In genomic region chr6:111502154-111502553, GRCh38 we compare ENCODE assay signal across 25 cellular contexts. TPM values are rescaled to one million over a fixed set of nuclear protein-coding genes. Genes with fewer than 3 reads are reported as not detected.
DNase-seq lines count a peak whose midpoint lies in the region; ATAC-seq lines count a peak whose summit lies in the region.
"Had no signal": no experiment of that assay in that cellular context is flagged by ENCODE, and none has a peak within 500 bp of the region (broad histone marks: within the 10 kb centered on the region; RNA-seq: fewer than 3 reads in every experiment).

No MANE protein-coding gene starts in this region.

- no peak overlapping the region for H2BK5ac ChIP-seq in mesenchymal stem cell (ENCODE audit: low read depth, low read length, poor library complexity, severe bottlenecking)

- H3K9me3 Mint-ChIP-seq in activated naive CD4-positive, alpha-beta T cell treated with anti-CD3 and anti-CD28 coated beads, Interleukin-2, amount 50 U/mL, for 72 hours, result no peaks in the 10 kb centered on the region
- peaks cover 6% of the 10 kb centered on the region for H3K9me3 Mint-ChIP-seq in activated naive CD4-positive, alpha-beta T cell treated with anti-CD3 and anti-CD28 coated beads, Interleukin-2, amount 10 ng/mL, durations not matched to agents 7 days and 5 days
- no peaks in the 10 kb centered on the region for H3K9me3 Mint-ChIP-seq in effector memory CD8-positive, alpha-beta T cell
- H3K9me3 Mint-ChIP-seq: CD4-positive, alpha-beta T cell had no signal

- H3K36me3 Mint-ChIP-seq in activated naive CD4-positive, alpha-beta T cell treated with anti-CD3 and anti-CD28 coated beads, Interleukin-2, amount 50 U/mL, for 72 hours, result peaks cover 17% of the 10 kb centered on the region in 2 donors
- H3K36me3 Mint-ChIP-seq in activated naive CD4-positive, alpha-beta T cell treated with anti-CD3 and anti-CD28 coated beads, Interleukin-2, amount 10 ng/mL, durations not matched to agents 7 days and 5 days, result peaks cover 9% of the 10 kb centered on the region
- H3K36me3 Mint-ChIP-seq in effector memory CD8-positive, alpha-beta T cell (ENCODE audit: insufficient read depth), result no peaks in the 10 kb centered on the region

- no peak overlapping the region for H2AFZ ChIP-seq in mesenchymal stem cell (ENCODE audit: low read depth, low read length)

- no peaks in the 10 kb centered on the region for H3K27me3 Mint-ChIP-seq in activated naive CD4-positive, alpha-beta T cell treated with anti-CD3 and anti-CD28 coated beads, Interleukin-2, amount 10 ng/mL, durations not matched to agents 7 days and 5 days
- H3K27me3 Mint-ChIP-seq in effector memory CD8-positive, alpha-beta T cell, result no peaks in the 10 kb centered on the region
- H3K27me3 Mint-ChIP-seq: CD4-positive, alpha-beta T cell had no signal

- peak overlapping the region; percentile 7 for H2AK5ac ChIP-seq in mesenchymal stem cell (ENCODE audit: low read length, severe bottlenecking)

- H3K4me1 ChIP-seq in SJSA1 (replicated peaks), result peaks cover 28% of the 10 kb centered on the region
- H3K4me1 ChIP-seq in mesenchymal stem cell (ENCODE audit: control insufficient read depth, insufficient read depth, low read depth, low read length), result no peaks in the 10 kb centered on the region
- H3K4me1 ChIP-seq: A549; BLaER1 treated with 17β-estradiol and CSF1 and Interleukin-3, amounts not matched to agents 10 nM and 100 nM had no signal

- H3K4me2 ChIP-seq in mesenchymal stem cell (ENCODE audit: low read length, poor library complexity, severe bottlenecking), result no peak overlapping the region
- H3K4me2 ChIP-seq: A549; BLaER1 treated with 17β-estradiol and CSF1 and Interleukin-3, amounts not matched to agents 10 nM and 100 nM had no signal

- H3K18ac ChIP-seq in mesenchymal stem cell (ENCODE audit: low read depth in 1 of 2, low read length in 2 of 2), result no peak overlapping the region

- no peak overlapping the region for H3K23ac ChIP-seq in mesenchymal stem cell (ENCODE audit: low read length in 2 of 2)

- CTCF ChIA-PET in activated naive CD4-positive, alpha-beta T cell treated with anti-CD3 and anti-CD28 coated beads, Interleukin-2, amount 10 ng/mL, durations not matched to agents 7 days and 5 days (lab: Charles Lee), result no interaction called here

- peak; percentile 45 to 85 for ATAC-seq in activated naive CD4-positive, alpha-beta T cell treated with anti-CD3 and anti-CD28 coated beads, Interleukin-2, amount 50 U/mL, for 72 hours
- ATAC-seq in effector memory CD8-positive, alpha-beta T cell (replicated peaks), result no peak
- ATAC-seq: A549, HepG2, K562, PC-3, SK-N-SH treated with all-trans-retinoic acid at 6 μM for 48 hours had no signal

- H3K79me1 ChIP-seq in mesenchymal stem cell (replicated peaks; ENCODE audit: low read length, poor library complexity, severe bottlenecking), result peaks cover 11% of the 10 kb centered on the region

- peak overlapping the region in 1 of 2 donors; percentile 0 for H3K27ac Mint-ChIP-seq in activated naive CD4-positive, alpha-beta T cell treated with anti-CD3 and anti-CD28 coated beads, Interleukin-2, amount 50 U/mL, for 72 hours
- H3K27ac Mint-ChIP-seq in activated naive CD4-positive, alpha-beta T cell treated with anti-CD3 and anti-CD28 coated beads, Interleukin-2, amount 10 ng/mL, durations not matched to agents 7 days and 5 days, result no peak overlapping the region
- no peak overlapping the region for H3K27ac Mint-ChIP-seq in effector memory CD8-positive, alpha-beta T cell
- H3K27ac Mint-ChIP-seq: CD4-positive, alpha-beta T cell had no signal

- H4K8ac ChIP-seq in mesenchymal stem cell (ENCODE audit: low read length), result no peak overlapping the region

- H3K9me3 ChIP-seq in SJSA1 (replicated peaks) (no peaks in the 10 kb centered on the region; the same call in 1 of the 2 replicates), mesenchymal stem cell (ENCODE audit: control insufficient read depth, low read length) (no peaks in the 10 kb centered on the region)
- H3K9me3 ChIP-seq: A549 had no signal

- H3K4ac ChIP-seq in mesenchymal stem cell (ENCODE audit: low read depth in 1 of 2, low read length in 2 of 2), result no peak overlapping the region

- WGBS in mesenchymal stem cell, result 93% methylated on average over 1 of the region's 2 CpGs

- H3K4me3 Mint-ChIP-seq in activated naive CD4-positive, alpha-beta T cell treated with anti-CD3 and anti-CD28 coated beads, Interleukin-2, amount 10 ng/mL, durations not matched to agents 7 days and 5 days, result no peak overlapping the region
- H3K4me3 Mint-ChIP-seq in effector memory CD8-positive, alpha-beta T cell, result no peak overlapping the region
- H3K4me3 Mint-ChIP-seq: CD4-positive, alpha-beta T cell had no signal

- no peak overlapping the region for H2BK12ac ChIP-seq in mesenchymal stem cell (ENCODE audit: low read length in 2 of 2)

- H3K4me1 Mint-ChIP-seq in activated naive CD4-positive, alpha-beta T cell treated with anti-CD3 and anti-CD28 coated beads, Interleukin-2, amount 10 ng/mL, durations not matched to agents 7 days and 5 days, result peaks cover 7% of the 10 kb centered on the region
- H3K4me1 Mint-ChIP-seq in effector memory CD8-positive, alpha-beta T cell (ENCODE audit: low read depth in 2 of 2), result peaks cover 6% of the 10 kb centered on the region in 2 donors

- no peak overlapping the region for H2BK15ac ChIP-seq in mesenchymal stem cell (ENCODE audit: low read depth, poor library complexity, severe bottlenecking)

- no peak overlapping the region for H4K91ac ChIP-seq in mesenchymal stem cell (ENCODE audit: low read length)

- no peaks in the 10 kb centered on the region for H3K27me3 ChIP-seq in SJSA1 (replicated peaks)
- H3K27me3 ChIP-seq in mesenchymal stem cell (ENCODE audit: control insufficient read depth in 1 of 2, insufficient read depth in 1 of 2, low read length in 2 of 2), result no peaks in the 10 kb centered on the region
- H3K27me3 ChIP-seq: BLaER1 treated with 17β-estradiol and CSF1 and Interleukin-3, amounts not matched to agents 10 nM and 100 nM had no signal

- no peak overlapping the region for H3K9ac ChIP-seq in mesenchymal stem cell (ENCODE audit: low read length)
- H3K9ac ChIP-seq: BLaER1 treated with 17β-estradiol and CSF1 and Interleukin-3, amounts not matched to agents 10 nM and 100 nM had no signal

- H3K27ac ChIP-seq in SJSA1 (peak overlapping the region; percentile 58; the same call in 1 of the 2 replicates), mesenchymal stem cell (ENCODE audit: low read length, poor library complexity, severe bottlenecking) (no peak overlapping the region)
- H3K27ac ChIP-seq: A549; BLaER1 treated with 17β-estradiol and CSF1 and Interleukin-3, amounts not matched to agents 10 nM and 100 nM had no signal

- H3K4me3 ChIP-seq in SJSA1, result no peak overlapping the region
- H3K4me3 ChIP-seq in mesenchymal stem cell (ENCODE audit: insufficient read depth in 1 of 2, low read depth in 1 of 2, low read length in 2 of 2), result no peak overlapping the region
- H3K4me3 ChIP-seq: A549; BLaER1 treated with 17β-estradiol and CSF1 and Interleukin-3, amounts not matched to agents 10 nM and 100 nM; K562 had no signal

- no peak for DNase-seq in activated naive CD4-positive, alpha-beta T cell treated with anti-CD3 and anti-CD28 coated beads, Interleukin-2, amount 50 U/mL, for 72 hours (ENCODE audit: low spot score in 2 of 2)
- no peak for DNase-seq in activated naive CD4-positive, alpha-beta T cell treated with anti-CD3 and anti-CD28 coated beads, Interleukin-2, amount 10 ng/mL, durations not matched to agents 7 days and 5 days
- DNase-seq in SJSA1 (ENCODE audit: low read depth in 1 of 2, low spot score in 2 of 2) (no peak), mesenchymal stem cell (no peak), Kasumi-1 (lab: John Stamatoyannopoulos, UW) (no peak)
- DNase-seq in stimulated activated CD4-positive, alpha-beta T cell treated with anti-CD3 and anti-CD28 coated beads, Interleukin-15, amount 100 ng/mL, for 24 hours, result no peak
- DNase-seq in effector memory CD8-positive, alpha-beta T cell, result no peak
- DNase-seq: AML-193; CD4-positive, alpha-beta T cell; DMS53; GOT3; HCEC 1CT; MV-4-11; NCI-H1105; NCI-H1436 treated with DMSO at 0.1 percent for 48 hours; NCI-H187 treated with DMSO at 0.1 percent for 48 hours; NCI-H524 treated with DMSO at 0.1 percent for 48 hours; NCI-H774; NK-92 treated with Interleukin-12 subunit alpha and Interleukin-12 subunit beta, amount 100 ng/mL, for 24 hours; PC-3 had no signal

- H3K36me3 ChIP-seq in SJSA1, result peaks cover 11% of the 10 kb centered on the region; the same call in 1 of the 2 replicates
- H3K36me3 ChIP-seq in mesenchymal stem cell (ENCODE audit: control insufficient read depth in 1 of 2, insufficient read depth in 2 of 2, low read depth in 1 of 2, low read length in 2 of 2), result peaks cover 0 to 3% of the 10 kb centered on the region in 2 experiments

- H3K14ac ChIP-seq in mesenchymal stem cell (ENCODE audit: low read length in 2 of 2), result no peak overlapping the region

- no peak overlapping the region for H2BK120ac ChIP-seq in mesenchymal stem cell (ENCODE audit: low read depth, low read length)

RNA-seq across cellular contexts. Expression of gene REV3L, which starts 19.1 kb away (rescaled TPM):
- 10 to 100 TPM; 18.3 to 27.0 TPM for total RNA-seq in activated naive CD4-positive, alpha-beta T cell treated with anti-CD3 and anti-CD28 coated beads, Interleukin-2, amount 50 U/mL, for 72 hours
- 40.6 and 54.5 TPM in 2 replicates for total RNA-seq in SJSA1 (2014; rRNA removed; shearing (Covaris generic))
- polyA plus RNA-seq in mesenchymal stem cell (2013, experiment 1 of 2), result 7.5 TPM
- polyA plus RNA-seq in mesenchymal stem cell (2013, experiment 2 of 2), result 7.5 TPM
